17 cellular contexts compared by ENCODE assay signal in genomic region chr9:86286278-86286677, GRCh38. TPM values are rescaled to one million over a fixed set of nuclear protein-coding genes. Genes with fewer than 3 reads are reported as not detected.
A peak's percentile ranks its signal among the peaks of the same experiment; 100 is the strongest.
DNase-seq lines count a peak whose midpoint lies in the region; ATAC-seq and TF ChIP-seq lines count a peak whose summit lies in the region.
"Had no signal": no experiment of that assay in that cellular context is flagged by ENCODE, and none has a peak within 500 bp of the region (broad histone marks: within the 10 kb centered on the region; RNA-seq: fewer than 3 reads in every experiment).

No MANE protein-coding gene starts in this region.

- TF ChIP-seq CTCF in CD8-positive, alpha-beta T cell (IDR thresholded peaks at IDR 0.05), result no peak
- TF ChIP-seq CTCF in activated B cell treated with CpG ODN at 0.5 μM for 24 hours (IDR thresholded peaks at IDR 0.05), result no peak

- DNase-seq in CD8-positive, alpha-beta T cell, result no peak
- DNase-seq in activated B cell treated with CpG ODN at 0.5 μM for 24 hours (no peak), memory B cell (ENCODE audit: low spot score in 2 of 2) (no peak), GM19240 (ENCODE audit: insufficient read length, low spot score) (no peak), NCI-H2081 (lab: John Stamatoyannopoulos, UW) (no peak)
- DNase-seq in activated CD4-positive, CD25-positive, alpha-beta regulatory T cell (lab: John Stamatoyannopoulos, UW), result no peak
- DNase-seq: DMS79 treated with DMSO at 0.1 percent for 48 hours, transverse colon had no signal

- peaks cover 14% of the 10 kb centered on the region for H3K4me1 Mint-ChIP-seq in CD8-positive, alpha-beta T cell (ENCODE audit: low read depth)
- H3K4me1 Mint-ChIP-seq in IgD-negative memory B cell, result peaks cover 4 to 13% (median 5%) of the 10 kb centered on the region in 3 donors
- H3K4me1 Mint-ChIP-seq in activated B cell treated with CpG ODN at 0.5 μM for 24 hours, result peaks cover 18% of the 10 kb centered on the region
- peaks cover 10% of the 10 kb centered on the region for H3K4me1 Mint-ChIP-seq in memory B cell

- ATAC-seq in CD8-positive, alpha-beta T cell, result no peak
- ATAC-seq in activated B cell treated with CpG ODN at 0.5 μM for 24 hours (ENCODE audit: low read depth), result no peak
- ATAC-seq in memory B cell (ENCODE audit: low read depth), result no peak
- no peak for ATAC-seq in HG03139 (IDR thresholded peaks at IDR 0.05; ENCODE audit: unreplicated experiment)
- ATAC-seq: esophagus mucosa; stimulated activated naive CD8-positive, alpha-beta T cell treated with anti-CD3 and anti-CD28 coated beads, Interleukin-15, amount 100 ng/mL, for 72 hours had no signal

- peaks cover 22% of the 10 kb centered on the region for H3K36me3 Mint-ChIP-seq in CD8-positive, alpha-beta T cell
- H3K36me3 Mint-ChIP-seq in IgD-negative memory B cell (no peaks in the 10 kb centered on the region), activated B cell treated with CpG ODN at 0.5 μM for 24 hours (ENCODE audit: low read depth) (peaks cover 26% of the 10 kb centered on the region), memory B cell (no peaks in the 10 kb centered on the region)

- intact Hi-C loops in CD8-positive, alpha-beta T cell (cut with DNase I, micrococcal nuclease), result loop anchor here in 1 of 2 experiments (10.0 kb wide), 3 partner anchors 481 to 1689 kb away; partner anchors contain the start of genes CDK20 and GAS1
- intact Hi-C loops in activated B cell treated with CpG ODN at 0.5 μM for 24 hours (cut with micrococcal nuclease), result no loop called here

- H3K9me3 ChIP-seq in CD8-positive, alpha-beta T cell (ENCODE audit: low read length), result no peaks in the 10 kb centered on the region
- H3K9me3 ChIP-seq: SK-N-SH, transverse colon had no signal

- no peaks in the 10 kb centered on the region for H3K9me3 Mint-ChIP-seq in CD8-positive, alpha-beta T cell
- no peaks in the 10 kb centered on the region for H3K9me3 Mint-ChIP-seq in IgD-negative memory B cell
- H3K9me3 Mint-ChIP-seq in activated B cell treated with CpG ODN at 0.5 μM for 24 hours, result no peaks in the 10 kb centered on the region
- H3K9me3 Mint-ChIP-seq in memory B cell, result no peaks in the 10 kb centered on the region
- H3K9me3 Mint-ChIP-seq: nephron progenitor cell; stimulated activated naive CD8-positive, alpha-beta T cell treated with anti-CD3 and anti-CD28 coated beads, Interleukin-15, amount 100 ng/mL, for 72 hours had no signal

- no peak overlapping the region for H3K4me3 ChIP-seq in CD8-positive, alpha-beta T cell (ENCODE audit: low read depth, low read length)
- H3K4me3 ChIP-seq: transverse colon had no signal

- no peak overlapping the region for H3K27ac ChIP-seq in CD8-positive, alpha-beta T cell (ENCODE audit: low read depth, low read length)
- H3K27ac ChIP-seq: transverse colon had no signal

- CTCF ChIA-PET in CD8-positive, alpha-beta T cell (lab: Charles Lee), result no interaction called here
- CTCF ChIA-PET in activated B cell treated with CpG ODN at 0.5 μM for 24 hours (lab: Charles Lee), result no interaction called here

- POLR2A ChIA-PET in CD8-positive, alpha-beta T cell (lab: Charles Lee), result no interaction called here
- POLR2A ChIA-PET in activated B cell treated with CpG ODN at 0.5 μM for 24 hours (lab: Charles Lee), result no interaction called here

- H3K27me3 Mint-ChIP-seq in CD8-positive, alpha-beta T cell (ENCODE audit: low read depth), result no peaks in the 10 kb centered on the region
- H3K27me3 Mint-ChIP-seq in IgD-negative memory B cell, result no peaks in the 10 kb centered on the region
- H3K27me3 Mint-ChIP-seq in activated B cell treated with CpG ODN at 0.5 μM for 24 hours, result no peaks in the 10 kb centered on the region
- no peaks in the 10 kb centered on the region for H3K27me3 Mint-ChIP-seq in memory B cell
- H3K27me3 Mint-ChIP-seq: stimulated activated naive CD8-positive, alpha-beta T cell treated with anti-CD3 and anti-CD28 coated beads, Interleukin-15, amount 100 ng/mL, for 72 hours had no signal

- H3K4me1 ChIP-seq in CD8-positive, alpha-beta T cell (ENCODE audit: insufficient read depth, low read length), result peaks cover 9% of the 10 kb centered on the region

- no peaks in the 10 kb centered on the region for H3K36me3 ChIP-seq in CD8-positive, alpha-beta T cell (ENCODE audit: insufficient read depth, low read length)

- no peak overlapping the region for H3K4me3 Mint-ChIP-seq in CD8-positive, alpha-beta T cell
- H3K4me3 Mint-ChIP-seq in IgD-negative memory B cell (peak overlapping the region in 1 of 4 donors; percentile 61), activated B cell treated with CpG ODN at 0.5 μM for 24 hours (no peak overlapping the region), memory B cell (no peak overlapping the region)
- H3K4me3 Mint-ChIP-seq: stimulated activated naive CD8-positive, alpha-beta T cell treated with anti-CD3 and anti-CD28 coated beads, Interleukin-15, amount 100 ng/mL, for 72 hours had no signal

- H3K27me3 ChIP-seq in CD8-positive, alpha-beta T cell (ENCODE audit: insufficient read depth, low read length), result no peaks in the 10 kb centered on the region
- H3K27me3 ChIP-seq: transverse colon had no signal

- peak overlapping the region; percentile 60 for H3K27ac Mint-ChIP-seq in CD8-positive, alpha-beta T cell
- H3K27ac Mint-ChIP-seq in IgD-negative memory B cell (peak overlapping the region in 2 of 3 donors; percentile 54 to 78), activated B cell treated with CpG ODN at 0.5 μM for 24 hours (peak overlapping the region; percentile 14), memory B cell (peak overlapping the region; percentile 73)
- H3K27ac Mint-ChIP-seq: nephron progenitor cell, progenitor cell of endocrine pancreas had no signal

RNA-seq across cellular contexts. Expression of gene ISCA1, which starts 3.9 kb away (rescaled TPM):
- total RNA-seq in CD8-positive, alpha-beta T cell, result 100 to 1,000 TPM; 116 to 119 TPM
- 27.5 TPM for polyA plus RNA-seq in IgD-negative memory B cell
- total RNA-seq in activated B cell treated with CpG ODN at 0.5 μM for 24 hours, result 16.0 TPM in 2 replicates

RNA-seq across cellular contexts. Expression of gene C9orf153, which starts 26.8 kb away (rescaled TPM):
- under 1 TPM; 0.54 to 0.58 TPM for total RNA-seq in CD8-positive, alpha-beta T cell
- 0.14 TPM for polyA plus RNA-seq in IgD-negative memory B cell
- total RNA-seq in activated B cell treated with CpG ODN at 0.5 μM for 24 hours, result 0.17 and 0.18 TPM in 2 replicates
- total RNA-seq: frontal cortex, H7 had no signal

Comparison
In these comparisons a context has a peak if more than half of its experiments do, and no peak if none do; other contexts are left out.
1. H3K27ac Mint-ChIP-seq: peak in every context shown above with its lines; median percentile 73 in memory B cell; 66 in IgD-negative memory B cell; 60 in CD8-positive, alpha-beta T cell; 14 in activated B cell treated with CpG ODN at 0.5 μM for 24 hours.